8 cellular contexts compared by ENCODE assay signal in the genomic region with DNA sequence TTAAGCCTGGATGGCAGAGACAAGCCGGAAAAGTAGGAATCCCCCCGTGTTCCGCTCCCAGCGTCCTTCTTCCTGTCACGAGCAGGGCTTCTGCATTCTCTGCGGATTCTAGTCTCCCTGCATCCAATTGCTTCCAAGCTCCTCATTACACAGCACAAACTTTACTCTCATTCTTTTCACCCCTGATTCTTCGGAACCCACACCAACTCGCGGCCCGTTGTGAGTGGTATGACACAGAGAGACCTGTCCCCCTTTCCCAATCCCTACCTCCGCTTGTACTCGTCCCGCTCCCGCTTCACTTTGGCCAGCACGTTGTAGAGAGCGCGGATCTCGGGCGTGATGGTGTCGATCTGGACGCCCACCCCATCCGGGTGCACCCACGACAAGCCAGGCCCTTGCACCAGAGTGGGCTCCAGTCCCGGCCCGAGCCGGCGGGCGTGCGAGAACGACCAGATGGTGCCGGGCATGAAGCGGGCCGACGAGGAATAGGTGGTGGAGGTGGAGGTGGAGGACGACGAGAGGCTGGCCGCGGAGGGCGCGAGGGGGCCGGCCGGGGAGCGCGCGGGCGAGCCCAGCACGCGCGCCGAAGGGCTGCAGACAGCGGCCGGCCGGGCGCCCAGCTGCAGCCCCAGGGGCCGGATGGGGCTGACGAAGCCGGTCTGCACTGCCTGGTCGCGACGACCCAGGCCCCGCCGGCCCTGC. TPM values are rescaled to one million over a fixed set of nuclear protein-coding genes. Genes with fewer than 3 reads are reported as not detected.
A peak's percentile ranks its signal among the peaks of the same experiment; 100 is the strongest.
DNase-seq lines count a peak whose midpoint lies in the region; ATAC-seq and TF ChIP-seq lines count a peak whose summit lies in the region.

No MANE protein-coding gene starts in this region.

- H3K9ac ChIP-seq in KMS-11 (no peak overlapping the region; the same call in 1 of the 2 replicates), PC-3 (ENCODE audit: low read length) (no peak overlapping the region)

- BruUV-seq in A673 (replicated peaks; lab: Mats Ljungman, UMichigan) (no TSS peak), PC-3 (replicated peaks; lab: Mats Ljungman, UMichigan) (no TSS peak)

- intact Hi-C loops in A673 (cut with micrococcal nuclease; ENCODE audit: unreplicated experiment): loop anchor here (5.0 kb wide), 1 partner anchor 142 kb away; no protein-coding TSS in a partner anchor
- intact Hi-C loops in PC-3 (cut with micrococcal nuclease): loop anchor here (5.0 kb wide), 1 partner anchor 133 kb away; no protein-coding TSS in a partner anchor

- H3K9me3 ChIP-seq in A673 (ENCODE audit: low read depth, low read length, poor library complexity, severe bottlenecking) (no peaks in the 10 kb centered on the region), muscle layer of duodenum (ENCODE audit: control insufficient read depth in 1 of 2, low read length in 2 of 2) (no peaks in the 10 kb centered on the region), PC-3 (ENCODE audit: low read length) (no peaks in the 10 kb centered on the region)

- ATAC-seq in GM19351 (IDR thresholded peaks at IDR 0.05; ENCODE audit: unreplicated experiment) (peak; percentile 6), GM18519 (IDR thresholded peaks at IDR 0.05; ENCODE audit: low FRiP score, unreplicated experiment) (no peak), PC-3 (no peak)

- TF ChIP-seq CTCF in A673 (conservative IDR thresholded peaks at IDR 0.05; ENCODE audit: low read depth, low read length) (no peak), KMS-11 (conservative IDR thresholded peaks at IDR 0.05; ENCODE audit: low read depth, low read length) (no peak), choroid plexus epithelial cell (conservative IDR thresholded peaks at IDR 0.05; ENCODE audit: low read depth, low read length) (no peak), PC-3 (conservative IDR thresholded peaks at IDR 0.05; ENCODE audit: low read depth, low read length) (no peak)

- DNase-seq in A673 (ENCODE audit: low spot score) (no peak), choroid plexus epithelial cell (ENCODE audit: low read depth) (no peak), DMS 273 treated with DMSO at 0.1 percent for 48 hours (lab: John Stamatoyannopoulos, UW) (no peak), PC-3 (no peak)

- H3K79me2 ChIP-seq in KMS-11 (ENCODE audit: insufficient read depth, low read depth): peaks cover 7% of the 10 kb centered on the region
- no peaks in the 10 kb centered on the region for H3K79me2 ChIP-seq in PC-3 (ENCODE audit: low read length)

- H3K36me3 ChIP-seq in A673 (ENCODE audit: insufficient read depth, low read length, poor library complexity, severe bottlenecking) (peaks cover 29% of the 10 kb centered on the region), KMS-11 (ENCODE audit: insufficient read depth) (no peaks in the 10 kb centered on the region; the same call in 1 of the 2 replicates), muscle layer of duodenum (ENCODE audit: control insufficient read depth in 1 of 2, insufficient read depth in 2 of 2, low read length in 2 of 2) (peaks cover 12 to 13% of the 10 kb centered on the region in 2 donors), PC-3 (ENCODE audit: low read depth, low read length) (peaks cover 23% of the 10 kb centered on the region)

- H2AFZ ChIP-seq in KMS-11 (ENCODE audit: low read depth): peak overlapping the region; percentile 69; the same call in 1 of the 2 replicates
- H2AFZ ChIP-seq in PC-3 (ENCODE audit: low read length): no peak overlapping the region

- H3K27ac ChIP-seq in A673 (ENCODE audit: low read depth, low read length, poor library complexity, severe bottlenecking) (peak overlapping the region; percentile 66), KMS-11 (no peak overlapping the region), muscle layer of duodenum (ENCODE audit: low read length) (peak overlapping the region; percentile 79), PC-3 (ENCODE audit: low read length) (no peak overlapping the region)

- POLR2A ChIA-PET in A673 (lab: Charles Lee; ENCODE audit: low non-redundant PET): no interaction called here
- POLR2A ChIA-PET in PC-3 (lab: Charles Lee; ENCODE audit: unreplicated experiment): no interaction called here

- H3K9me2 ChIP-seq in PC-3 (replicated peaks; ENCODE audit: low read length): no peaks in the 10 kb centered on the region

- H3K4me2 ChIP-seq in KMS-11 (peak overlapping the region; percentile 73), PC-3 (ENCODE audit: low read length) (no peak overlapping the region)

- no peaks in the 10 kb centered on the region for H3F3A ChIP-seq in PC-3 (ENCODE audit: low read length, unreplicated experiment)

- H3K4me3 ChIP-seq in A673 (ENCODE audit: low read depth, low read length, poor library complexity, severe bottlenecking): peak overlapping the region; percentile 93
- no peak overlapping the region for H3K4me3 ChIP-seq in KMS-11 (IDR thresholded peaks at IDR 0.05; ENCODE audit: insufficient read depth, low read depth, low read length)
- H3K4me3 ChIP-seq in choroid plexus epithelial cell (ENCODE audit: low read depth, low read length): peak overlapping the region; percentile 82
- H3K4me3 ChIP-seq in muscle layer of duodenum (ENCODE audit: low read depth in 1 of 2, low read length in 2 of 2): peak overlapping the region; percentile 68 to 98
- H3K4me3 ChIP-seq in PC-3 (ENCODE audit: low read length): no peak overlapping the region

- peaks cover 41% of the 10 kb centered on the region for H3K4me1 ChIP-seq in A673 (ENCODE audit: insufficient read depth, low read length, poor library complexity, severe bottlenecking)
- peaks cover 4% of the 10 kb centered on the region for H3K4me1 ChIP-seq in KMS-11 (ENCODE audit: low read depth, poor library complexity, severe bottlenecking)
- H3K4me1 ChIP-seq in muscle layer of duodenum (ENCODE audit: control insufficient read depth in 1 of 2, insufficient read depth in 2 of 2, low read length in 2 of 2): peaks cover 18 to 44% of the 10 kb centered on the region in 2 donors
- H3K4me1 ChIP-seq in PC-3 (ENCODE audit: insufficient read depth, low read length): no peaks in the 10 kb centered on the region; the same call in 1 of the 2 replicates

- H4K20me1 ChIP-seq in KMS-11 (ENCODE audit: insufficient read depth): no peaks in the 10 kb centered on the region
- H4K20me1 ChIP-seq in PC-3 (ENCODE audit: low read length): no peaks in the 10 kb centered on the region

- H3K27me3 ChIP-seq in A673 (replicated peaks; ENCODE audit: insufficient read depth, low read depth, low read length, poor library complexity) (no peaks in the 10 kb centered on the region), KMS-11 (ENCODE audit: insufficient read depth, low read depth) (no peaks in the 10 kb centered on the region), muscle layer of duodenum (ENCODE audit: low read depth, low read length) (no peaks in the 10 kb centered on the region), PC-3 (ENCODE audit: low read length) (no peaks in the 10 kb centered on the region)

- CTCF ChIA-PET in A673 (lab: Charles Lee): interaction anchor here (0.6 kb wide), 2 partner anchors 18 to 132 kb away, joined by 3 to 4 read pairs; no protein-coding TSS in a partner anchor
- CTCF ChIA-PET in PC-3 (lab: Charles Lee): no interaction called here

RNA-seq across cellular contexts. Expression of gene IFFO1, which starts 0.7 kb away (rescaled TPM):
- 16.0 and 16.9 TPM in 2 replicates for total RNA-seq in A673 (2021)
- total RNA-seq in PC-3 (2014; rRNA removed): 0.11 and 1.0 TPM in 2 replicates

RNA-seq across cellular contexts. Expression of gene NOP2, which starts 12.9 kb away (rescaled TPM):
- total RNA-seq in A673 (2021) (131 and 177 TPM in 2 replicates), PC-3 (2014; rRNA removed) (63.3 and 83.8 TPM in 2 replicates)

RNA-seq across cellular contexts. Expression of gene GAPDH, which starts 20.8 kb away (rescaled TPM):
- total RNA-seq in A673 (2021): 5,579 and 5,657 TPM in 2 replicates
- 6,976 and 7,326 TPM in 2 replicates for total RNA-seq in PC-3 (2014; rRNA removed)

RNA-seq across cellular contexts. Expression of gene CHD4, which starts 52.0 kb away (rescaled TPM):
- total RNA-seq in A673 (2021) (281 and 296 TPM in 2 replicates), PC-3 (2014; rRNA removed) (216 and 231 TPM in 2 replicates)

Comparison
In these comparisons a context has a peak if more than half of its experiments do, and no peak if none do; other contexts are left out.
1. H3K27ac ChIP-seq: peak in A673 (single experiment) and muscle layer of duodenum (single experiment); none in KMS-11 (single experiment) and PC-3 (single experiment).
2. H3K4me3 ChIP-seq: peak in A673 (single experiment), choroid plexus epithelial cell (single experiment) and muscle layer of duodenum (2 of 2); none in KMS-11 (single experiment) and PC-3 (single experiment).